9 cellular contexts compared by ENCODE assay signal in genomic region chr4:155787113-155787710, GRCh38. TPM values are rescaled to one million over a fixed set of nuclear protein-coding genes. Genes with fewer than 3 reads are reported as not detected.
A peak's percentile ranks its signal among the peaks of the same experiment; 100 is the strongest.
DNase-seq lines count a peak whose midpoint lies in the region; ATAC-seq and TF ChIP-seq lines count a peak whose summit lies in the region.
"Had no signal": no experiment of that assay in that cellular context is flagged by ENCODE, and none has a peak within 500 bp of the region (broad histone marks: within the 10 kb centered on the region; RNA-seq: fewer than 3 reads in every experiment).

No MANE protein-coding gene starts in this region.

- ATAC-seq in DND-41 (ENCODE audit: insufficient read depth, low read depth) = peak; percentile 95
- ATAC-seq in GM19395 (IDR thresholded peaks at IDR 0.05; ENCODE audit: unreplicated experiment) = peak; percentile 98
- peak; percentile 98 for ATAC-seq in HG03175 (IDR thresholded peaks at IDR 0.05; ENCODE audit: unreplicated experiment)
- peak; percentile 64 for ATAC-seq in left colon
- ATAC-seq in upper lobe of right lung = peak; percentile 95

- H3K4me2 ChIP-seq in DND-41 (ENCODE audit: insufficient read depth, low read length) = no peak overlapping the region

- CTCF ChIA-PET in MCF 10A (lab: Yijun Ruan, JAX) = interaction anchor here (0.5 to 3.5 kb wide), 42 partner anchors 9 to 982 kb away, joined by 3 to 43 read pairs (median 3); partner anchors contain the start of gene CTSO

- H3K36me3 ChIP-seq in DND-41 (ENCODE audit: insufficient read depth, low read length) (peaks cover 20% of the 10 kb centered on the region), upper lobe of right lung (no peaks in the 10 kb centered on the region)

- no peaks in the 10 kb centered on the region for H3K36me3 Mint-ChIP-seq in MCF 10A (ENCODE audit: insufficient read depth, unreplicated experiment)

- no peak overlapping the region for H3K27ac ChIP-seq in DND-41 (ENCODE audit: low read length)
- no peak overlapping the region for H3K27ac ChIP-seq in upper lobe of right lung

- H3K4me3 Mint-ChIP-seq in MCF 10A (ENCODE audit: unreplicated experiment) = no peak overlapping the region
- H3K4me3 Mint-ChIP-seq: activated naive CD8-positive, alpha-beta T cell had no signal

- no peak overlapping the region for H3K9ac ChIP-seq in DND-41 (ENCODE audit: low read depth, low read length)

- H3K4me1 Mint-ChIP-seq in MCF 10A (ENCODE audit: insufficient read depth, unreplicated experiment) = peaks cover 5% of the 10 kb centered on the region

- no peaks in the 10 kb centered on the region for H4K20me1 ChIP-seq in DND-41 (ENCODE audit: insufficient read depth, low read length)

- no peaks in the 10 kb centered on the region for H3K9me3 Mint-ChIP-seq in MCF 10A (ENCODE audit: unreplicated experiment)

- H3K9me3 ChIP-seq in DND-41 (ENCODE audit: insufficient read depth, low read length, severe bottlenecking) (no peaks in the 10 kb centered on the region), upper lobe of right lung (no peaks in the 10 kb centered on the region)

- peak; percentile 80 for TF ChIP-seq CTCF in DND-41 (IDR thresholded peaks at IDR 0.05; ENCODE audit: borderline replicate concordance, extremely low read depth, low read length, poor library complexity, severe bottlenecking)
- peak; percentile 74 for TF ChIP-seq CTCF in MCF 10A (IDR thresholded peaks at IDR 0.05; ENCODE audit: unreplicated experiment)
- TF ChIP-seq CTCF in upper lobe of right lung (IDR thresholded peaks at IDR 0.05) = peak; percentile 75

- intact Hi-C loops in MCF 10A (cut with micrococcal nuclease) (loop anchor here (1.0 kb wide), 4 partner anchors 345 to 980 kb away; no protein-coding TSS in a partner anchor), left colon (cut with DNase I, micrococcal nuclease) (loop anchor here in 1 of 2 donors (5.0 kb wide), 1 partner anchor 345 kb away; no protein-coding TSS in a partner anchor), upper lobe of right lung (cut with DNase I) (loop anchor here (10.0 kb wide), 1 partner anchor 342 kb away; no protein-coding TSS in a partner anchor)

- BruUV-seq in MCF 10A (replicated peaks; lab: Mats Ljungman, UMichigan) = no TSS peak

- no peaks in the 10 kb centered on the region for H3K79me2 ChIP-seq in DND-41 (ENCODE audit: insufficient read depth, low read length)

- H3K27ac Mint-ChIP-seq in MCF 10A (ENCODE audit: low read depth, unreplicated experiment) = no peak overlapping the region
- H3K27ac Mint-ChIP-seq: activated naive CD8-positive, alpha-beta T cell had no signal

- DNase-seq in DND-41 (peak; percentile 35), NCI-H524 (lab: John Stamatoyannopoulos, UW) (peak; percentile 19 to 44), MCF 10A (ENCODE audit: unreplicated experiment) (peak; percentile 73), left colon (no peak), upper lobe of right lung (no peak), KG1 (lab: John Stamatoyannopoulos, UW) (no peak)

- H3K4me1 ChIP-seq in DND-41 (ENCODE audit: insufficient read depth, low read length) (no peaks in the 10 kb centered on the region), upper lobe of right lung (peaks cover 3% of the 10 kb centered on the region)

- POLR2A ChIA-PET in MCF 10A (lab: Yijun Ruan, JAX) = interaction anchor here (0.6 to 1.0 kb wide), 4 partner anchors 10 to 933 kb away, joined by 3 to 4 read pairs (median 4); no protein-coding TSS in a partner anchor

- no peaks in the 10 kb centered on the region for H3K27me3 Mint-ChIP-seq in MCF 10A (ENCODE audit: insufficient read depth, unreplicated experiment)

- H3K27me3 ChIP-seq in DND-41 (ENCODE audit: insufficient read depth, low read length, poor library complexity) (no peaks in the 10 kb centered on the region), upper lobe of right lung (no peaks in the 10 kb centered on the region)

- H3K4me3 ChIP-seq in DND-41 (ENCODE audit: low read depth in 1 of 2, low read length in 2 of 2) (no peak overlapping the region), upper lobe of right lung (no peak overlapping the region)

- no peak overlapping the region for H2AFZ ChIP-seq in DND-41 (ENCODE audit: low read depth, low read length)

RNA-seq across cellular contexts. Expression of gene GUCY1B1, which starts 28.4 kb away (rescaled TPM):
- total RNA-seq in MCF 10A (2022) (0.34 TPM in 1 of 2 replicates, not detected in the other), left colon (1 to 10 TPM; 1.0 to 6.9 TPM), upper lobe of right lung (21.9 TPM)

Comparison
In these comparisons a context has a peak if more than half of its experiments do, and no peak if none do; other contexts are left out.
1. DNase-seq: peak in DND-41 (single experiment), NCI-H524 (2 of 2) and MCF 10A (single experiment); none in left colon (0 of 2), upper lobe of right lung (single experiment) and KG1 (single experiment).
2. Peak in every context shown above with its lines, with median percentiles within 50 percentile points of each other: ATAC-seq and CTCF ChIP-seq.